ENCODE assay signal across 11 cellular contexts in genomic region chr16:81405702-81406113, GRCh38. TPM values are rescaled to one million over a fixed set of nuclear protein-coding genes. Genes with fewer than 3 reads are reported as not detected.
DNase-seq lines count a peak whose midpoint lies in the region; ATAC-seq, FAIRE-seq and TF ChIP-seq lines count a peak whose summit lies in the region.
"Had no signal": no experiment of that assay in that cellular context is flagged by ENCODE, and none has a peak within 500 bp of the region (broad histone marks: within the 10 kb centered on the region; RNA-seq: fewer than 3 reads in every experiment).

No MANE protein-coding gene starts in this region.

- peak overlapping the region in 3 of 4 donors; percentile 9 to 45 (median 16) for H3K27ac ChIP-seq in esophagus squamous epithelium
- H3K27ac ChIP-seq in osteoblast (ENCODE audit: low read depth, low read length): peak overlapping the region; percentile 84
- H3K27ac ChIP-seq: vagina had no signal

- TF ChIP-seq POLR2A in esophagus squamous epithelium (IDR thresholded peaks at IDR 0.05): no peak

- H3K27me3 ChIP-seq in esophagus squamous epithelium (no peaks in the 10 kb centered on the region), osteoblast (ENCODE audit: insufficient read depth, low read length) (peaks cover 2% of the 10 kb centered on the region)
- H3K27me3 ChIP-seq: vagina had no signal

- ATAC-seq in HG02970 (IDR thresholded peaks at IDR 0.05; ENCODE audit: low FRiP score, unreplicated experiment): no peak
- ATAC-seq in HG03571 (IDR thresholded peaks at IDR 0.05; ENCODE audit: unreplicated experiment): no peak
- ATAC-seq: T-helper 17 cell had no signal

- no peak overlapping the region for H2AFZ ChIP-seq in osteoblast (ENCODE audit: low read length)

- H3K4me3 ChIP-seq in esophagus squamous epithelium (no peak overlapping the region), osteoblast (ENCODE audit: insufficient read depth, low read length) (no peak overlapping the region)
- H3K4me3 ChIP-seq: vagina had no signal

- intact Hi-C loops in esophagus squamous epithelium (cut with DNase I): no loop called here

- 21 to 53% methylated on average over 5 to 11 of the region's 11 CpGs for WGBS in esophagus squamous epithelium, 2 donors

- peak; percentile 98 for FAIRE-seq in G401.6 (lab: Jason Lieb, UNC)

- H3K4me1 ChIP-seq in esophagus squamous epithelium (peaks cover 8 to 43% (median 36%) of the 10 kb centered on the region in 3 donors), osteoblast (ENCODE audit: insufficient read depth, low read length) (peaks cover 26% of the 10 kb centered on the region)

- no peaks in the 10 kb centered on the region for H4K20me1 ChIP-seq in osteoblast (ENCODE audit: insufficient read depth, low read length)

- DNase-seq in RKO (ENCODE audit: low spot score): peak; percentile 90
- no peak for DNase-seq in esophagus squamous epithelium (lab: John Stamatoyannopoulos, UW)
- DNase-seq in osteoblast (ENCODE audit: insufficient read length, low spot score, missing footprints): peak; percentile 94
- no peak for DNase-seq in NCI-H1092 (lab: John Stamatoyannopoulos, UW)
- DNase-seq in activated CD4-positive, alpha-beta T cell treated with anti-CD3 and anti-CD28 coated beads for 4 hours: no peak
- DNase-seq: stimulated activated CD4-positive, alpha-beta T cell treated with anti-CD3 and anti-CD28 coated beads, Interleukin-2, amount 100 ng/mL, for 24 hours; T-helper 17 cell had no signal

- no peaks in the 10 kb centered on the region for H3K79me2 ChIP-seq in osteoblast (ENCODE audit: insufficient read depth, low read length)

- H3K4me2 ChIP-seq in osteoblast (ENCODE audit: insufficient read depth, low read length): peak overlapping the region; percentile 21

- no peaks in the 10 kb centered on the region for H3K9me3 ChIP-seq in esophagus squamous epithelium
- no peaks in the 10 kb centered on the region for H3K9me3 ChIP-seq in osteoblast (ENCODE audit: low read depth, low read length)
- H3K9me3 ChIP-seq: vagina had no signal

- TF ChIP-seq CTCF in esophagus squamous epithelium (IDR thresholded peaks at IDR 0.05): peak in 1 of 6 experiments; percentile 45
- peak; percentile 11 for TF ChIP-seq CTCF in osteoblast (IDR thresholded peaks at IDR 0.05; ENCODE audit: extremely low read depth, low read depth, low read length)

- H3K36me3 ChIP-seq in esophagus squamous epithelium (no peaks in the 10 kb centered on the region), osteoblast (ENCODE audit: insufficient read depth, low read length) (no peaks in the 10 kb centered on the region)
- H3K36me3 ChIP-seq: vagina had no signal

RNA-seq across cellular contexts. Expression of gene CMIP, which starts 38.9 kb away (rescaled TPM):
- total RNA-seq in esophagus squamous epithelium (10 to 100 TPM; 17.1 to 60.5 (median 39.7) TPM), osteoblast (6.2 and 8.3 TPM in 2 replicates)

Comparison
In these comparisons a context has a peak if more than half of its experiments do, and no peak if none do; other contexts are left out.
1. DNase-seq: peak in RKO (single experiment) and osteoblast (single experiment); none in esophagus squamous epithelium (single experiment), NCI-H1092 (single experiment) and activated CD4-positive, alpha-beta T cell treated with anti-CD3 and anti-CD28 coated beads for 4 hours (0 of 2).